ENCODE assay signal across 1 cellular context in the genomic region with DNA sequence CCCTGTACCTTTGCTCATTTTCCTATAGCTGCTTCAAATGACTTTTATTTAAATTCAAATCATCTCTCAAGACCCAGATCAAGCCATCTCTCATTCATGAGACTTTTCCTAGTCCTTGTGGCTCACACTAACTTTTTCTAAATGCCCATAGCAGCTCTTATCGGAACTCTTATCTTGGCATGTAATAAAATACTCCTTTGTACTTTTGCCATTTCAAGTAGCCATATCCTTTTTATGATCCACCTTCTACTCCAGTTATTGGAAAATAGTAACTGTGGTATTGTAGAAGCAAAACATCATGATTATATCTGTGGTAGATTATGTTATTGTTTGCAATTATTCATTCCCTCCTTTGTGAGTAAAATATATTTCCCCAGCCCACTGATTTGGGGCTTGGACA.
TF ChIP-seq lines count a peak whose summit lies in the region.

No MANE protein-coding gene starts in this region.

TF ChIP-seq in IMR-90, 13 proteins besides CTCF, POLR2A, EP300 and RAD21 (continued from another document):
- no peak for TF ChIP-seq FOS (IDR thresholded peaks at IDR 0.05; ENCODE audit: low read depth, low read length)
- TF ChIP-seq, protein P1, sequence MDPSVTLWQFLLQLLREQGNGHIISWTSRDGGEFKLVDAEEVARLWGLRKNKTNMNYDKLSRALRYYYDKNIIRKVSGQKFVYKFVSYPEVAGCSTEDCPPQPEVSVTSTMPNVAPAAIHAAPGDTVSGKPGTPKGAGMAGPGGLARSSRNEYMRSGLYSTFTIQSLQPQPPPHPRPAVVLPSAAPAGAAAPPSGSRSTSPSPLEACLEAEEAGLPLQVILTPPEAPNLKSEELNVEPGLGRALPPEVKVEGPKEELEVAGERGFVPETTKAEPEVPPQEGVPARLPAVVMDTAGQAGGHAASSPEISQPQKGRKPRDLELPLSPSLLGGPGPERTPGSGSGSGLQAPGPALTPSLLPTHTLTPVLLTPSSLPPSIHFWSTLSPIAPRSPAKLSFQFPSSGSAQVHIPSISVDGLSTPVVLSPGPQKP (IDR thresholded peaks at IDR 0.05; ENCODE audit: borderline replicate concordance, low read depth, low read length): no peak
- no peak for TF ChIP-seq MAZ (IDR thresholded peaks at IDR 0.05; ENCODE audit: borderline replicate concordance, low read depth, low read length)
- no peak for TF ChIP-seq BHLHE40 (IDR thresholded peaks at IDR 0.05; ENCODE audit: low read depth, low read length)
- no peak for TF ChIP-seq RFX5 (IDR thresholded peaks at IDR 0.05; ENCODE audit: low read depth, low read length)
- no peak for TF ChIP-seq MXI1 (IDR thresholded peaks at IDR 0.05; ENCODE audit: borderline replicate concordance, low read depth, low read length)
- TF ChIP-seq RCOR1 (IDR thresholded peaks at IDR 0.05; ENCODE audit: insufficient replicate concordance, low read length): no peak
- TF ChIP-seq CHD1 (IDR thresholded peaks at IDR 0.05; ENCODE audit: low read depth, low read length): no peak
- TF ChIP-seq MAFK (IDR thresholded peaks at IDR 0.05; ENCODE audit: low read depth, low read length): no peak
- no peak for TF ChIP-seq CEBPB (IDR thresholded peaks at IDR 0.05; ENCODE audit: low read depth, low read length)
